1 cellular context compared by ENCODE assay signal in genomic region chr19:49534632-49535385, GRCh38.
TF ChIP-seq lines count a peak whose summit lies in the region.

No MANE protein-coding gene starts in this region.

TF ChIP-seq in A549, 52 proteins besides CTCF, POLR2A, EP300 and RAD21:
- TF ChIP-seq RNF2 (IDR thresholded peaks at IDR 0.05; ENCODE audit: borderline replicate concordance, low read depth): no peak
- TF ChIP-seq HOXA7 (CRISPR knock-in tag; IDR thresholded peaks at IDR 0.05): no peak
- no peak for TF ChIP-seq RCOR1 (IDR thresholded peaks at IDR 0.05; ENCODE audit: low read depth, low read length)
- TF ChIP-seq RARB (CRISPR knock-in tag; IDR thresholded peaks at IDR 0.05): no peak
- no peak for TF ChIP-seq POLR2AphosphoS2 (conservative IDR thresholded peaks at IDR 0.05; ENCODE audit: low read length)
- no peak for TF ChIP-seq CHD4 (IDR thresholded peaks at IDR 0.05; ENCODE audit: borderline replicate concordance)
- TF ChIP-seq SREBF2 (IDR thresholded peaks at IDR 0.05): no peak
- TF ChIP-seq HDAC2 (IDR thresholded peaks at IDR 0.05): no peak
- TF ChIP-seq ZFP36 (IDR thresholded peaks at IDR 0.05; ENCODE audit: borderline replicate concordance, partially characterized antibody): no peak
- TF ChIP-seq ZNF302 (CRISPR knock-in tag; IDR thresholded peaks at IDR 0.05): no peak
- no peak for TF ChIP-seq NR3C1 (IDR thresholded peaks at IDR 0.05)
- no peak for TF ChIP-seq HES2 (IDR thresholded peaks at IDR 0.05)
- TF ChIP-seq ATOH8 (CRISPR knock-in tag; IDR thresholded peaks at IDR 0.05; ENCODE audit: low read depth): no peak
- no peak for TF ChIP-seq CEBPB (IDR thresholded peaks at IDR 0.05)
- TF ChIP-seq, protein P1, sequence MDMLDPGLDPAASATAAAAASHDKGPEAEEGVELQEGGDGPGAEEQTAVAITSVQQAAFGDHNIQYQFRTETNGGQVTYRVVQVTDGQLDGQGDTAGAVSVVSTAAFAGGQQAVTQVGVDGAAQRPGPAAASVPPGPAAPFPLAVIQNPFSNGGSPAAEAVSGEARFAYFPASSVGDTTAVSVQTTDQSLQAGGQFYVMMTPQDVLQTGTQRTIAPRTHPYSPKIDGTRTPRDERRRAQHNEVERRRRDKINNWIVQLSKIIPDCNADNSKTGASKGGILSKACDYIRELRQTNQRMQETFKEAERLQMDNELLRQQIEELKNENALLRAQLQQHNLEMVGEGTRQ (IDR thresholded peaks at IDR 0.05): no peak
- no peak for TF ChIP-seq FOSB (CRISPR knock-in tag; IDR thresholded peaks at IDR 0.05)
- TF ChIP-seq GATA3 (IDR thresholded peaks at IDR 0.05; ENCODE audit: borderline replicate concordance): no peak
- TF ChIP-seq SMC3 (IDR thresholded peaks at IDR 0.05): no peak
- no peak for TF ChIP-seq CHD2 (IDR thresholded peaks at IDR 0.05; ENCODE audit: low read length, partially characterized antibody)
- TF ChIP-seq EHMT2 (IDR thresholded peaks at IDR 0.05; ENCODE audit: low read depth): no peak
